Comparison of ENCODE assay signal across 1 cellular context in the genomic region with DNA sequence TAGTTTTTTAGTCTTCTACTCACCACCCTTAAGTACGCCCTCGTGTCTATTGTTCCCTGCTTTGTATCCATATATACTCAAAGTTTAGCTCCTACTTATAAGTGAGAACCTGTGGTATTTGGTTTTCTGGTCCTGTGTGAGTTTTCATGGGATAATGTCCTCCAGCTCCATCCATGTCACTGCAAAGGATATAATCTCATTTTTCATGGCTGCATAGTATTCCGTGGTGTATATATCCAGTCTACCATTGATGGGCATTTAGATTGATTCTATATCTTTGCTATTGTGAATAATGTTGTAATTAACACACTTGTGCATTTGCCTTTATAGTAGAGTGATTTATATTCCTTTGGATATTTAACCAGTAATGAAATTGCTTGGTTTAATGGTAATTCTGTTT.
TF ChIP-seq lines count a peak whose summit lies in the region.

No MANE protein-coding gene starts in this region.

TF ChIP-seq in K562, 482 proteins besides CTCF, POLR2A, EP300 and RAD21 (continued from another document):
- TF ChIP-seq, protein P1, sequence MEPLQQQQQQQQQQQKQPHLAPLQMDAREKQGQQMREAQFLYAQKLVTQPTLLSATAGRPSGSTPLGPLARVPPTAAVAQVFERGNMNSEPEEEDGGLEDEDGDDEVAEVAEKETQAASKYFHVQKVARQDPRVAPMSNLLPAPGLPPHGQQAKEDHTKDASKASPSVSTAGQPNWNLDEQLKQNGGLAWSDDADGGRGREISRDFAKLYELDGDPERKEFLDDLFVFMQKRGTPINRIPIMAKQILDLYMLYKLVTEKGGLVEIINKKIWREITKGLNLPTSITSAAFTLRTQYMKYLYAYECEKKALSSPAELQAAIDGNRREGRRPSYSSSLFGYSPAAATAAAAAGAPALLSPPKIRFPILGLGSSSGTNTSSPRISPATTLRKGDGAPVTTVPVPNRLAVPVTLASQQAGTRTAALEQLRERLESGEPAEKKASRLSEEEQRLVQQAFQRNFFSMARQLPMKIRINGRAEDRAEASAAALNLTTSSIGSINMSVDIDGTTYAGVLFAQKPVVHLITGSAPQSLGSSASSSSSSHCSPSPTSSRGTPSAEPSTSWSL (CRISPR knock-in tag; IDR thresholded peaks at IDR 0.05; ENCODE audit: borderline replicate concordance) = no peak
- no peak for TF ChIP-seq RFX1 (IDR thresholded peaks at IDR 0.05)
